ENCODE assay signal across 14 cellular contexts in the genomic region with DNA sequence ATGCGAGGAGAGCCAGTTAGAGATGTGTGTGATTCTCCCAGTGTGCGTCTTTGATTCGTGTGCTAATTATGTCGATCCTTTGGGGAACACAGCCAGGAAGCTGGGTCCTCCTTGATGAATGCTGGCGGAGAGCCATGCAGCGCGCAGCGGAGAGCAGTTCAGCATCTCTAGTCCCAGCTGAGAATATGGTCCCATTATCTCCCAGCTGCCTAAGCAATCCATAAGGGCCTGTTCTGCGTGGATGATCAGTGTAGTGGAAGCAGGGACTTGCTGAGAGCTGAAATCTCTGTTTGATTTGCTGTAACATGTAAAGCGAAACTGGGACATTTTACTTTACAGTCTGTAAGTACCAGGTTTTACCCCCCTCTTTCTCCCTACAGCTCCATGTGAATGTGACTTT.
A peak's percentile ranks its signal among the peaks of the same experiment; 100 is the strongest.
DNase-seq lines count a peak whose midpoint lies in the region; ATAC-seq, FAIRE-seq and TF ChIP-seq lines count a peak whose summit lies in the region.
"Had no signal": no experiment of that assay in that cellular context is flagged by ENCODE, and none has a peak within 500 bp of the region (broad histone marks: within the 10 kb centered on the region; RNA-seq: fewer than 3 reads in every experiment).

No MANE protein-coding gene starts in this region.

- no peak for TF ChIP-seq POLR2A in H1 (IDR thresholded peaks at IDR 0.05; ENCODE audit: control extremely low read depth in 1 of 2, low read depth in 2 of 2, low read length in 2 of 2)

- H3K27me3 ChIP-seq in H1 (replicated peaks in 1 of 4; ENCODE audit: control insufficient read depth in 3 of 4, extremely low read depth in 1 of 4, insufficient read depth in 3 of 4, low read length in 3 of 4) = peaks cover 0 to 4% (median 2%) of the 10 kb centered on the region in 4 experiments; a peak in 4 of 7 replicates
- H3K27me3 ChIP-seq: tibial artery had no signal

- CTCF ChIA-PET in H1 (lab: Charles Lee; ENCODE audit: partially characterized antibody) = interaction anchor here (0.6 to 1.1 kb wide), 2 partner anchors 309 to 1439 kb away, joined by 3 to 4 read pairs; no protein-coding TSS in a partner anchor

- H3K4me3 ChIP-seq in H1 (ENCODE audit: extremely low read depth in 1 of 4, insufficient read depth in 2 of 4, low read depth in 3 of 4, low read length in 4 of 4) = no peak overlapping the region
- H3K4me3 ChIP-seq: skin epidermis, tibial artery had no signal

- no peak overlapping the region for H3K4ac ChIP-seq in H1 (replicated peaks; ENCODE audit: insufficient read length, low read depth, low read length)

- no peaks in the 10 kb centered on the region for H3K79me2 ChIP-seq in H1 (ENCODE audit: control insufficient read depth in 1 of 2, insufficient read depth in 2 of 2, low read length in 2 of 2)

- H2AFZ ChIP-seq in H1 (ENCODE audit: low read length) = no peak overlapping the region

- 37% methylated on average over 10 of the region's 10 CpGs; no CpG with 5 or more reads in 1 of the 2 experiments for WGBS in H1 (ENCODE audit: extremely low coverage in 1 of 2, insufficient coverage in 1 of 2, insufficient read length in 1 of 2, insufficient replicate concordance in 2 of 2, low coverage in 1 of 2, low lambda C conversion rate in 2 of 2, missing lambda C conversion rate in 1 of 2), 2 experiments

- H3K4me2 ChIP-seq in H1 (ENCODE audit: insufficient read depth in 1 of 2, low read depth in 2 of 2, low read length in 2 of 2) = 0 out of 4 replicates have a peak overlapping the region, but pooled peaks of 1 of the 2 experiments have one; percentile 23

- no peaks in the 10 kb centered on the region for H3K23me2 ChIP-seq in H1 (ENCODE audit: low read depth, low read length)

- no peaks in the 10 kb centered on the region for H4K20me1 ChIP-seq in H1 (replicated peaks in 1 of 2; ENCODE audit: control insufficient read depth in 1 of 2, insufficient read depth in 2 of 2, low read length in 2 of 2)

- peaks cover 0 to 2% (median 0%) of the 10 kb centered on the region in 4 experiments; a peak in 2 of 7 replicates for H3K4me1 ChIP-seq in H1 (replicated peaks in 1 of 4; ENCODE audit: control insufficient read depth in 3 of 4, insufficient read depth in 4 of 4, low read length in 3 of 4)

- H3K23ac ChIP-seq in H1 (ENCODE audit: insufficient read length) = no peak overlapping the region

- no peak overlapping the region for H4K8ac ChIP-seq in H1 (ENCODE audit: extremely low read depth, insufficient read depth, low read length)

- H4K5ac ChIP-seq in H1 (ENCODE audit: insufficient read length, low read depth, low read length) = no peak overlapping the region

- no peaks in the 10 kb centered on the region for H3K36me3 ChIP-seq in H1 (ENCODE audit: control insufficient read depth in 2 of 4, insufficient read depth in 4 of 4, low read length in 3 of 4)
- H3K36me3 ChIP-seq: tibial artery had no signal

- no peak for TF ChIP-seq EP300 in H1 (IDR thresholded peaks at IDR 0.05; ENCODE audit: borderline replicate concordance in 1 of 2, low read depth in 2 of 2, low read length in 2 of 2)

- DNase-seq in NCI-H1092 treated with DMSO at 0.1 percent for 48 hours (lab: John Stamatoyannopoulos, UW) (peak; percentile 86), NCI-H345 treated with DMSO at 0.1 percent for 48 hours (lab: John Stamatoyannopoulos, UW; ENCODE audit: unreplicated experiment) (peak; percentile 78), H1 (ENCODE audit: low read depth in 1 of 2, low spot score in 2 of 2) (peak in 1 of 2 experiments; percentile 47), nucleus accumbens (lab: John Stamatoyannopoulos, UW) (peak in 29 of 56 donors; percentile 0 to 45 (median 7)), NCI-H446 treated with DMSO at 0.1 percent for 48 hours (lab: John Stamatoyannopoulos, UW) (no peak), epidermal melanocyte (ENCODE audit: insufficient read length, low spot score) (no peak), HuH-7 (ENCODE audit: low spot score) (no peak)
- DNase-seq: activated CD4-positive, alpha-beta T cell treated with anti-CD3 and anti-CD28 coated beads, Interleukin-2, amount 50 U/mL, for 48 hours; activated effector memory CD4-positive, alpha-beta T cell treated with Interleukin-2 at 50 U/mL for 16 hours; erythroblast; tibial artery had no signal

- H2BK5ac ChIP-seq in H1 (ENCODE audit: low read depth, low read length) = no peak overlapping the region

- TF ChIP-seq CTCF in H1 (IDR thresholded peaks at IDR 0.05; ENCODE audit: control extremely low read depth in 1 of 3, insufficient read depth in 1 of 3, low read depth in 1 of 3, low read length in 3 of 3) = no peak

- H2AK5ac ChIP-seq in H1 (ENCODE audit: low read depth, low read length) = no peak overlapping the region

- no peak for TF ChIP-seq RAD21 in H1 (IDR thresholded peaks at IDR 0.05 in 1 of 2, conservative IDR thresholded peaks at IDR 0.05 in 1 of 2; ENCODE audit: low read depth in 2 of 2, low read length in 2 of 2)

- H3K18ac ChIP-seq in H1 (ENCODE audit: extremely low read depth, low read length) = no peak overlapping the region

- ATAC-seq in HG03378 (IDR thresholded peaks at IDR 0.05; ENCODE audit: unreplicated experiment) = no peak

- no peak overlapping the region for H3K27ac ChIP-seq in H1 (ENCODE audit: low read depth, low read length)
- H3K27ac ChIP-seq: skin epidermis, tibial artery had no signal

- H3K9me3 ChIP-seq in H1 (ENCODE audit: insufficient read depth in 2 of 2, low read depth in 1 of 2, low read length in 1 of 2) = no peaks in the 10 kb centered on the region
- H3K9me3 ChIP-seq: tibial artery had no signal

- H3K79me1 ChIP-seq in H1 (ENCODE audit: low read depth, low read length) = no peaks in the 10 kb centered on the region

- no peak overlapping the region for H2BK12ac ChIP-seq in H1 (ENCODE audit: low read depth, low read length)

- FAIRE-seq in H1 (lab: Jason Lieb, UNC) = peak; percentile 7
- FAIRE-seq: D721Med had no signal

- no peak overlapping the region for H2BK15ac ChIP-seq in H1 (ENCODE audit: low read length)

- no peak overlapping the region for H2BK20ac ChIP-seq in H1 (ENCODE audit: low read length)

- no peak overlapping the region for H3K56ac ChIP-seq in H1 (replicated peaks; ENCODE audit: insufficient read length, low read depth, low read length)

- H2BK120ac ChIP-seq in H1 (replicated peaks; ENCODE audit: low read depth, low read length) = no peak overlapping the region

- no peak overlapping the region for H4K91ac ChIP-seq in H1 (replicated peaks; ENCODE audit: insufficient read length, low read length)

- POLR2A ChIA-PET in H1 (lab: Charles Lee; ENCODE audit: partially characterized antibody) = no interaction called here

- no peak overlapping the region for H3K9ac ChIP-seq in H1 (replicated peaks in 1 of 4; ENCODE audit: extremely low read depth in 1 of 4, low read depth in 3 of 4, low read length in 3 of 4)

- no peak overlapping the region for H3K14ac ChIP-seq in H1 (ENCODE audit: insufficient read length)

TF ChIP-seq in H1, 55 proteins besides CTCF, POLR2A, EP300 and RAD21 (continues in another document):
- TF ChIP-seq CTBP2 (IDR thresholded peaks at IDR 0.05; ENCODE audit: borderline replicate concordance, insufficient read depth, insufficient read length, low read length) (no peak), EGR1 (IDR thresholded peaks at IDR 0.05; ENCODE audit: borderline replicate concordance, low read depth, low read length) (no peak)

Comparison
In these comparisons a context has a peak if more than half of its experiments do, and no peak if none do; other contexts are left out.
1. DNase-seq: peak in NCI-H1092 treated with DMSO at 0.1 percent for 48 hours (single experiment), NCI-H345 treated with DMSO at 0.1 percent for 48 hours (single experiment) and nucleus accumbens (29 of 56); none in NCI-H446 treated with DMSO at 0.1 percent for 48 hours (single experiment), epidermal melanocyte (single experiment) and HuH-7 (single experiment).